In genomic region chr20:12927489-12927888, GRCh38 we compare ENCODE assay signal across 19 cellular contexts.
DNase-seq lines count a peak whose midpoint lies in the region; ATAC-seq and TF ChIP-seq lines count a peak whose summit lies in the region.
"Had no signal": no experiment of that assay in that cellular context is flagged by ENCODE, and none has a peak within 500 bp of the region (broad histone marks: within the 10 kb centered on the region; RNA-seq: fewer than 3 reads in every experiment).

No MANE protein-coding gene starts in this region.

- H3K36me3 ChIP-seq in right lobe of liver = no peaks in the 10 kb centered on the region
- H3K36me3 ChIP-seq: left ventricle myocardium inferior, SJCRH30 had no signal

- H3K9me3 ChIP-seq in right lobe of liver = no peaks in the 10 kb centered on the region
- H3K9me3 ChIP-seq: SJCRH30 had no signal

- H3K27me3 Mint-ChIP-seq in stimulated activated naive CD8-positive, alpha-beta T cell treated with anti-CD3 and anti-CD28 coated beads, Interleukin-15, amount 100 ng/mL, for 72 hours = peaks cover 24% of the 10 kb centered on the region
- H3K27me3 Mint-ChIP-seq: activated B cell treated with CpG ODN at 0.5 μM for 24 hours; activated CD8-positive, alpha-beta T cell treated with anti-CD3 and anti-CD28 coated beads for 36 hours; CD4-positive, CD25-positive, alpha-beta regulatory T cell had no signal

- no peak for ATAC-seq in stimulated activated naive CD8-positive, alpha-beta T cell treated with anti-CD3 and anti-CD28 coated beads, Interleukin-15, amount 100 ng/mL, for 72 hours
- ATAC-seq in right lobe of liver = no peak
- ATAC-seq: activated CD8-positive, alpha-beta T cell treated with anti-CD3 and anti-CD28 coated beads for 36 hours had no signal

- no peak for TF ChIP-seq POLR2A in right lobe of liver (IDR thresholded peaks at IDR 0.05)

- peak overlapping the region in 1 of 2 donors; percentile 45 for H3K27ac Mint-ChIP-seq in stimulated activated naive CD8-positive, alpha-beta T cell treated with anti-CD3 and anti-CD28 coated beads, Interleukin-15, amount 100 ng/mL, for 72 hours
- H3K27ac Mint-ChIP-seq: activated B cell treated with CpG ODN at 0.5 μM for 24 hours; activated CD8-positive, alpha-beta T cell treated with anti-CD3 and anti-CD28 coated beads for 36 hours; activated naive CD4-positive, alpha-beta T cell treated with anti-CD3 and anti-CD28 coated beads, Interleukin-2, amount 50 U/mL, for 24 hours; CD4-positive, CD25-positive, alpha-beta regulatory T cell had no signal

- no peaks in the 10 kb centered on the region for H3K4me1 ChIP-seq in right lobe of liver

- no peak overlapping the region for H3K27ac ChIP-seq in right lobe of liver
- H3K27ac ChIP-seq: left ventricle myocardium inferior, SJCRH30 had no signal

- H3K9me3 Mint-ChIP-seq in stimulated activated naive CD8-positive, alpha-beta T cell treated with anti-CD3 and anti-CD28 coated beads, Interleukin-15, amount 100 ng/mL, for 72 hours = no peaks in the 10 kb centered on the region
- H3K9me3 Mint-ChIP-seq: activated B cell treated with CpG ODN at 0.5 μM for 24 hours; activated CD8-positive, alpha-beta T cell treated with anti-CD3 and anti-CD28 coated beads for 36 hours; activated naive CD4-positive, alpha-beta T cell treated with anti-CD3 and anti-CD28 coated beads, Interleukin-2, amount 50 U/mL, for 24 hours had no signal

- H3K4me3 Mint-ChIP-seq in stimulated activated naive CD8-positive, alpha-beta T cell treated with anti-CD3 and anti-CD28 coated beads, Interleukin-15, amount 100 ng/mL, for 72 hours = no peak overlapping the region
- H3K4me3 Mint-ChIP-seq: activated B cell treated with CpG ODN at 0.5 μM for 24 hours; activated CD8-positive, alpha-beta T cell treated with anti-CD3 and anti-CD28 coated beads for 36 hours; activated naive CD4-positive, alpha-beta T cell treated with anti-CD3 and anti-CD28 coated beads, Interleukin-2, amount 50 U/mL, for 24 hours; CD4-positive, CD25-positive, alpha-beta regulatory T cell had no signal

- no peak overlapping the region for H3K4me3 ChIP-seq in right lobe of liver
- H3K4me3 ChIP-seq: left ventricle myocardium inferior, SJCRH30 had no signal

- no peaks in the 10 kb centered on the region for H3K27me3 ChIP-seq in right lobe of liver
- H3K27me3 ChIP-seq: SJCRH30 had no signal

- TF ChIP-seq CTCF in right lobe of liver (IDR thresholded peaks at IDR 0.05) = no peak

- peak; percentile 17 for DNase-seq in EH (ENCODE audit: low read depth)
- DNase-seq in M059J (ENCODE audit: low read depth) = peak; percentile 74
- peak; percentile 34 for DNase-seq in astrocyte of the hippocampus (ENCODE audit: low read depth, low spot score)
- peak; percentile 33 for DNase-seq in iris pigment epithelial cell (ENCODE audit: low read depth)
- no peak for DNase-seq in stimulated activated naive CD8-positive, alpha-beta T cell treated with anti-CD3 and anti-CD28 coated beads, Interleukin-15, amount 100 ng/mL, for 72 hours
- no peak for DNase-seq in NCI-H1105 treated with DMSO at 0.1 percent for 48 hours (lab: John Stamatoyannopoulos, UW)
- DNase-seq in NCI-H2029 (lab: John Stamatoyannopoulos, UW) = no peak
- DNase-seq in right lobe of liver = no peak
- DNase-seq: activated B cell treated with CpG ODN at 0.5 μM for 24 hours; activated CD8-positive, alpha-beta T cell treated with anti-CD3 and anti-CD28 coated beads for 36 hours; activated T-cell treated with anti-CD3 and anti-CD28 coated beads, Interleukin-2, amount 50 U/mL, for 1 hour; CD4-positive, CD25-positive, alpha-beta regulatory T cell; DMS153; left ventricle myocardium inferior; NCI-H526 treated with DMSO at 0.1 percent for 48 hours; stimulated activated CD4-positive, alpha-beta T cell treated with anti-CD3 and anti-CD28 coated beads, Interleukin-15, amount 100 ng/mL, for 24 hours; T-helper 2 cell had no signal

- intact Hi-C loops in right lobe of liver (cut with DNase I) = no loop called here

- 69% methylated on average over 4 of the region's 5 CpGs for WGBS in right lobe of liver (ENCODE audit: insufficient coverage, low coverage, low lambda C conversion rate, missing lambda C conversion rate)

- peaks cover 15% of the 10 kb centered on the region for H3K4me1 Mint-ChIP-seq in stimulated activated naive CD8-positive, alpha-beta T cell treated with anti-CD3 and anti-CD28 coated beads, Interleukin-15, amount 100 ng/mL, for 72 hours
- H3K4me1 Mint-ChIP-seq: activated B cell treated with CpG ODN at 0.5 μM for 24 hours; activated naive CD4-positive, alpha-beta T cell treated with anti-CD3 and anti-CD28 coated beads, Interleukin-2, amount 50 U/mL, for 24 hours; CD4-positive, CD25-positive, alpha-beta regulatory T cell had no signal

Comparison
In these comparisons a context has a peak if more than half of its experiments do, and no peak if none do; other contexts are left out.
1. DNase-seq: peak in EH (single experiment), M059J (single experiment), astrocyte of the hippocampus (single experiment) and iris pigment epithelial cell (single experiment); none in stimulated activated naive CD8-positive, alpha-beta T cell treated with anti-CD3 and anti-CD28 coated beads, Interleukin-15, amount 100 ng/mL, for 72 hours (0 of 2), NCI-H1105 treated with DMSO at 0.1 percent for 48 hours (single experiment), NCI-H2029 (single experiment) and right lobe of liver (0 of 3).